ENCODE assay signal across 1 cellular context in genomic region chr2:96760036-96760985, GRCh38.
A peak's percentile ranks its signal among the peaks of the same experiment; 100 is the strongest.
TF ChIP-seq lines count a peak whose summit lies in the region.

CNNM4 (plus strand) TSS chr2:96760902; CDS start chr2:96761000, 98 bp downstream.

TF ChIP-seq in GM12878, 131 proteins besides CTCF, POLR2A, EP300 and RAD21 (continued from another document and continues in another):
- no peak for TF ChIP-seq NKRF (conservative IDR thresholded peaks at IDR 0.05)
- peak; percentile 60; the same call in 1 of the 2 replicates for TF ChIP-seq HDGF (IDR thresholded peaks at IDR 0.05)
- TF ChIP-seq GATAD2B (conservative IDR thresholded peaks at IDR 0.05; ENCODE audit: low read depth): peak; percentile 8; the same call in 1 of the 2 replicates
- TF ChIP-seq NFYA (IDR thresholded peaks at IDR 0.05; ENCODE audit: borderline replicate concordance, low read depth, low read length): no peak
- no peak; a peak in 2 of 4 replicates for TF ChIP-seq BHLHE40 (IDR thresholded peaks at IDR 0.05; ENCODE audit: borderline replicate concordance in 1 of 2, low read depth in 2 of 2, low read length in 1 of 2)
- TF ChIP-seq BMI1 (IDR thresholded peaks at IDR 0.05; ENCODE audit: borderline replicate concordance): no peak
- TF ChIP-seq SMAD1 (IDR thresholded peaks at IDR 0.05; ENCODE audit: low read depth, partially characterized antibody): no peak
- TF ChIP-seq TAF1 (IDR thresholded peaks at IDR 0.05; ENCODE audit: borderline replicate concordance, low read depth, low read length): peak; percentile 43; the same call in 1 of the 2 replicates
- TF ChIP-seq DPF2 (IDR thresholded peaks at IDR 0.05): no peak
- no peak for TF ChIP-seq IRF5 (IDR thresholded peaks at IDR 0.05; ENCODE audit: borderline replicate concordance)
- TF ChIP-seq KAT2A (conservative IDR thresholded peaks at IDR 0.05; ENCODE audit: control insufficient read depth, low read depth, low read length): no peak
- no peak for TF ChIP-seq YBX1 (IDR thresholded peaks at IDR 0.05)
- TF ChIP-seq CHD1 (IDR thresholded peaks at IDR 0.05; ENCODE audit: low read depth, low read length): no peak
- TF ChIP-seq MYB (IDR thresholded peaks at IDR 0.05; ENCODE audit: borderline replicate concordance, low read depth, low read length): no peak
- TF ChIP-seq ZBTB40 (IDR thresholded peaks at IDR 0.05; ENCODE audit: borderline replicate concordance): no peak
- TF ChIP-seq MXI1 (IDR thresholded peaks at IDR 0.05; ENCODE audit: low read depth, low read length): no peak; the same call in 1 of the 2 replicates
- TF ChIP-seq WRNIP1 (IDR thresholded peaks at IDR 0.05; ENCODE audit: borderline replicate concordance, low read depth, low read length): peak; percentile 98; the same call in 1 of the 2 replicates
- no peak for TF ChIP-seq BRCA1 (IDR thresholded peaks at IDR 0.05; ENCODE audit: low read depth, low read length)
- no peak for TF ChIP-seq HCFC1 (IDR thresholded peaks at IDR 0.05; ENCODE audit: low read length)
- no peak for TF ChIP-seq PBX3 (IDR thresholded peaks at IDR 0.05; ENCODE audit: insufficient replicate concordance, low read depth, low read length)
- TF ChIP-seq EED (IDR thresholded peaks at IDR 0.05; ENCODE audit: low read depth): no peak
- TF ChIP-seq ZSCAN29 (IDR thresholded peaks at IDR 0.05): no peak
- no peak for TF ChIP-seq NFIC (IDR thresholded peaks at IDR 0.05; ENCODE audit: low read depth, low read length)
- no peak for TF ChIP-seq HDAC2 (IDR thresholded peaks at IDR 0.05)
- TF ChIP-seq NFXL1 (IDR thresholded peaks at IDR 0.05; ENCODE audit: borderline replicate concordance): no peak
- no peak for TF ChIP-seq TBL1XR1 (IDR thresholded peaks at IDR 0.05; ENCODE audit: low read depth, low read length)
- no peak for TF ChIP-seq NR2C2 (IDR thresholded peaks at IDR 0.05; ENCODE audit: borderline replicate concordance, control insufficient read depth, insufficient read length, low read depth)
- no peak for TF ChIP-seq SKIL (IDR thresholded peaks at IDR 0.05; ENCODE audit: low read depth, poor library complexity, severe bottlenecking)
- TF ChIP-seq PKNOX1 (IDR thresholded peaks at IDR 0.05): 0 out of 2 replicates have a peak, but pooled peaks have one; percentile 5
- TF ChIP-seq KLF5 (IDR thresholded peaks at IDR 0.05; ENCODE audit: partially characterized antibody): no peak
- TF ChIP-seq NR2F1 (conservative IDR thresholded peaks at IDR 0.05): no peak
- TF ChIP-seq MTA2 (IDR thresholded peaks at IDR 0.05; ENCODE audit: low read depth): no peak
- TF ChIP-seq HDAC6 (IDR thresholded peaks at IDR 0.05; ENCODE audit: unreplicated experiment): no peak
- no peak for TF ChIP-seq ZNF24 (IDR thresholded peaks at IDR 0.05)
- TF ChIP-seq JUNB (IDR thresholded peaks at IDR 0.05): no peak
- no peak for TF ChIP-seq HSF1 (IDR thresholded peaks at IDR 0.05; ENCODE audit: low read depth, low read length)
- no peak for TF ChIP-seq BACH1 (IDR thresholded peaks at IDR 0.05; ENCODE audit: borderline replicate concordance)
- no peak for TF ChIP-seq PAX8 (IDR thresholded peaks at IDR 0.05)
- no peak for TF ChIP-seq RUNX3 (IDR thresholded peaks at IDR 0.05; ENCODE audit: low read length)
- no peak for TF ChIP-seq RAD51 (IDR thresholded peaks at IDR 0.05)
- TF ChIP-seq MAX (IDR thresholded peaks at IDR 0.05; ENCODE audit: low read depth, low read length): peak; percentile 20; the same call in 1 of the 2 replicates
- no peak for TF ChIP-seq SUZ12 (IDR thresholded peaks at IDR 0.05; ENCODE audit: unreplicated experiment)
- 0 out of 2 replicates have a peak, but pooled peaks have one; percentile 38 for TF ChIP-seq CREB1 (IDR thresholded peaks at IDR 0.05; ENCODE audit: low read depth)
- no peak for TF ChIP-seq RELA (IDR thresholded peaks at IDR 0.05; ENCODE audit: borderline replicate concordance, partially characterized antibody)
- no peak for TF ChIP-seq ZNF217 (IDR thresholded peaks at IDR 0.05)
- TF ChIP-seq NRF1 (conservative IDR thresholded peaks at IDR 0.05; ENCODE audit: low read depth, low read length): no peak
- TF ChIP-seq ZBED1 (IDR thresholded peaks at IDR 0.05; ENCODE audit: borderline replicate concordance): no peak
- no peak for TF ChIP-seq USF1 (IDR thresholded peaks at IDR 0.05; ENCODE audit: borderline replicate concordance, extremely low read length, insufficient read depth, low read depth, low read length)
- no peak for TF ChIP-seq ZNF274 (IDR thresholded peaks at IDR 0.05; ENCODE audit: insufficient read depth, insufficient read length)
- TF ChIP-seq EZH2 (IDR thresholded peaks at IDR 0.05; ENCODE audit: borderline replicate concordance, control insufficient read depth, low read depth, low read length): no peak
- TF ChIP-seq TCF12 (IDR thresholded peaks at IDR 0.05; ENCODE audit: low read depth, low read length): no peak
- no peak for TF ChIP-seq ASH2L (IDR thresholded peaks at IDR 0.05; ENCODE audit: borderline replicate concordance, low read depth)
- 0 out of 2 replicates have a peak, but pooled peaks have one; percentile 10 for TF ChIP-seq NBN (IDR thresholded peaks at IDR 0.05)
- TF ChIP-seq SREBF2 (IDR thresholded peaks at IDR 0.05; ENCODE audit: low read length): no peak
